ENCODE assay signal across 8 cellular contexts in the genomic region with DNA sequence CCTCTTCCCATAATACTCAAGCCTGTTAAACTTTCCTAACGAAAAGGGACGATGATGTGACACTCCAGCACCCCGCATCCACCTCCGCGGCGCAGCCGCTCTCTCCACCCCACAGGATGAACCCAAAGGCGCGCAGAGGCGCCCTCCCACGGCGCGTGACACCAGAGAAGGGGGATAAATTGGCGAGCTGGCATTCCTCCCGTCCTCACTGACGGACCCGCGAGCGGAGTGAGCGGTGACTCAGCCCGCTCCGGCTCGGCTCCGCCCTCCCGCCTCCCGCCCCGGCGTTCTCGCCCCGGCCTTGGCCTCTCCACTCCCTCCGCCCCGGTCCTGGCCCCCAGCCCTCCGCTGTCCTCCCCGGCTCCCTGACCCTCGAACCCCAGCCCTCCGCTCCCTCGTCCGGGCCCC. TPM values are rescaled to one million over a fixed set of nuclear protein-coding genes. Genes with fewer than 3 reads are reported as not detected.
A peak's percentile ranks its signal among the peaks of the same experiment; 100 is the strongest.
DNase-seq lines count a peak whose midpoint lies in the region; ATAC-seq and TF ChIP-seq lines count a peak whose summit lies in the region.

No MANE protein-coding gene starts in this region.

- no peaks in the 10 kb centered on the region for H3K27me3 Mint-ChIP-seq in natural killer cell treated with Interleukin-12 subunit alpha and Interleukin-12 subunit beta and Interleukin-15 and Interleukin-18, amount 100 ng/mL, for 72 hours

- H3K4me1 Mint-ChIP-seq in natural killer cell treated with Interleukin-12 subunit alpha and Interleukin-12 subunit beta and Interleukin-15 and Interleukin-18, amount 100 ng/mL, for 72 hours (ENCODE audit: low read depth in 2 of 2) = peaks cover 32 to 39% of the 10 kb centered on the region in 2 donors

- no peaks in the 10 kb centered on the region for H3K9me3 Mint-ChIP-seq in natural killer cell treated with Interleukin-12 subunit alpha and Interleukin-12 subunit beta and Interleukin-15 and Interleukin-18, amount 100 ng/mL, for 72 hours

- H3K4me3 ChIP-seq in fibroblast of mammary gland (ENCODE audit: control insufficient read depth, low read depth, low read length) = peak overlapping the region; percentile 86

- peak overlapping the region; percentile 97 for H3K27ac Mint-ChIP-seq in natural killer cell treated with Interleukin-12 subunit alpha and Interleukin-12 subunit beta and Interleukin-15 and Interleukin-18, amount 100 ng/mL, for 72 hours

- ATAC-seq in GM19463 (IDR thresholded peaks at IDR 0.05; ENCODE audit: unreplicated experiment) = peak; percentile 53
- peak; percentile 90 to 91 for ATAC-seq in natural killer cell treated with Interleukin-12 subunit alpha and Interleukin-12 subunit beta and Interleukin-15 and Interleukin-18, amount 100 ng/mL, for 72 hours

- H3K4me3 Mint-ChIP-seq in natural killer cell treated with Interleukin-12 subunit alpha and Interleukin-12 subunit beta and Interleukin-15 and Interleukin-18, amount 100 ng/mL, for 72 hours = peak overlapping the region; percentile 99

- no peak for TF ChIP-seq CTCF in fibroblast of mammary gland (conservative IDR thresholded peaks at IDR 0.05; ENCODE audit: control insufficient read depth, insufficient read depth, low read depth, low read length)

- DNase-seq in Caki2 (ENCODE audit: low read depth) (peak; percentile 64), HPDE6-E6E7 (ENCODE audit: extremely low spot score) (peak; percentile 87), OCI-M2 (lab: John Stamatoyannopoulos, UW; ENCODE audit: unreplicated experiment) (peak; percentile 9), fibroblast of mammary gland (ENCODE audit: low read depth) (peak; percentile 82)
- peak; percentile 40 to 56 for DNase-seq in activated T-helper 1 cell treated with anti-CD3 and anti-CD28 coated beads, Interleukin-2, amount 50 U/mL, for 16 hours (ENCODE audit: low read depth in 1 of 2, low spot score in 1 of 2)
- peak; percentile 87 for DNase-seq in natural killer cell treated with Interleukin-12 subunit alpha and Interleukin-12 subunit beta and Interleukin-15 and Interleukin-18, amount 100 ng/mL, for 72 hours (ENCODE audit: low spot score)
- peak; percentile 71 for DNase-seq in stimulated activated naive CD4-positive, alpha-beta T cell treated with Interleukin-2 at 50 U/mL for 16 hours (lab: John Stamatoyannopoulos, UW)

- H3K36me3 Mint-ChIP-seq in natural killer cell treated with Interleukin-12 subunit alpha and Interleukin-12 subunit beta and Interleukin-15 and Interleukin-18, amount 100 ng/mL, for 72 hours = no peaks in the 10 kb centered on the region

- in situ Hi-C loops in Caki2 (cut with HindIII; ENCODE audit: low pct_unique_long_range_greater_than_20kb, low sequenced_read_pairs) = no loop called here

RNA-seq across cellular contexts. Expression of a gene that starts 0.6 kb away (rescaled TPM):
- total RNA-seq in Caki2 (2014; rRNA removed; shearing (Covaris generic); ENCODE audit: low replicate concordance) = 4.5 and 10.9 TPM in 2 replicates
- total RNA-seq in natural killer cell treated with Interleukin-12 subunit alpha and Interleukin-12 subunit beta and Interleukin-15 and Interleukin-18, amount 100 ng/mL, for 72 hours = 10 to 100 TPM; 46.7 to 86.3 TPM

Comparison
In these comparisons a context has a peak if more than half of its experiments do, and no peak if none do; other contexts are left out.
1. Peak in every context shown above with its lines: DNase-seq, ATAC-seq and H3K4me3 ChIP-seq.
2. DNase-seq: peak in every context shown above with its lines; median percentile 87 in HPDE6-E6E7; 87 in natural killer cell treated with Interleukin-12 subunit alpha and Interleukin-12 subunit beta and Interleukin-15 and Interleukin-18, amount 100 ng/mL, for 72 hours; 82 in fibroblast of mammary gland; 71 in stimulated activated naive CD4-positive, alpha-beta T cell treated with Interleukin-2 at 50 U/mL for 16 hours; 64 in Caki2; 48 in activated T-helper 1 cell treated with anti-CD3 and anti-CD28 coated beads, Interleukin-2, amount 50 U/mL, for 16 hours; 9 in OCI-M2.